In genomic region chr22:36343070-36343719, GRCh38 we compare ENCODE assay signal across 9 cellular contexts. TPM values are rescaled to one million over a fixed set of nuclear protein-coding genes. Genes with fewer than 3 reads are reported as not detected.
DNase-seq lines count a peak whose midpoint lies in the region; ATAC-seq, FAIRE-seq and TF ChIP-seq lines count a peak whose summit lies in the region.
"Had no signal": no experiment of that assay in that cellular context is flagged by ENCODE, and none has a peak within 500 bp of the region (broad histone marks: within the 10 kb centered on the region; RNA-seq: fewer than 3 reads in every experiment).

No MANE protein-coding gene starts in this region.

- peaks cover 95% of the 10 kb centered on the region for H3K36me3 Mint-ChIP-seq in CD4-positive, alpha-beta T cell (ENCODE audit: low read depth)
- H3K36me3 Mint-ChIP-seq in osteocyte (ENCODE audit: unreplicated experiment) = peaks cover 52% of the 10 kb centered on the region

- H3K4me3 ChIP-seq in Peyer's patch (no peak overlapping the region), H1 (ENCODE audit: extremely low read depth in 1 of 4, insufficient read depth in 2 of 4, low read depth in 3 of 4, low read length in 4 of 4) (no peak overlapping the region)

- intact Hi-C loops in CD4-positive, alpha-beta T cell (cut with DNase I, micrococcal nuclease) = no loop called here

- TF ChIP-seq POLR2A in Peyer's patch (IDR thresholded peaks at IDR 0.05) = no peak
- TF ChIP-seq POLR2A in H1 (IDR thresholded peaks at IDR 0.05; ENCODE audit: control extremely low read depth in 1 of 2, low read depth in 2 of 2, low read length in 2 of 2) = no peak

- H3K14ac ChIP-seq in H1 (ENCODE audit: insufficient read length) = no peak overlapping the region

- H3K4me1 ChIP-seq in Peyer's patch (peaks cover 0 to 77% (median 2%) of the 10 kb centered on the region in 4 donors), H1 (replicated peaks in 1 of 4; ENCODE audit: control insufficient read depth in 3 of 4, insufficient read depth in 4 of 4, low read length in 3 of 4) (peaks cover 0 to 3% (median under 1%) of the 10 kb centered on the region in 4 experiments; a peak in 5 of 7 replicates)

- H2AK5ac ChIP-seq in H1 (ENCODE audit: low read depth, low read length) = 0 out of 2 replicates have a peak overlapping the region, but pooled peaks have one; percentile 75

- 80% methylated on average over 4 of the region's 5 CpGs; no CpG with 5 or more reads in 1 of the 2 experiments for WGBS in H1 (ENCODE audit: extremely low coverage in 1 of 2, insufficient coverage in 1 of 2, insufficient read length in 1 of 2, insufficient replicate concordance in 2 of 2, low coverage in 1 of 2, low lambda C conversion rate in 2 of 2, missing lambda C conversion rate in 1 of 2), 2 experiments

- no peak for TF ChIP-seq EP300 in H1 (IDR thresholded peaks at IDR 0.05; ENCODE audit: borderline replicate concordance in 1 of 2, low read depth in 2 of 2, low read length in 2 of 2)

- H3K36me3 ChIP-seq in Peyer's patch = peaks cover 0 to 94% (median 0%) of the 10 kb centered on the region in 3 donors
- H3K36me3 ChIP-seq in H1 (ENCODE audit: control insufficient read depth in 2 of 4, insufficient read depth in 4 of 4, low read length in 3 of 4) = peaks cover 16 to 37% (median 26%) of the 10 kb centered on the region in 4 experiments

- H4K5ac ChIP-seq in H1 (ENCODE audit: insufficient read length, low read depth, low read length) = no peak overlapping the region

- no peak overlapping the region for H2AFZ ChIP-seq in H1 (ENCODE audit: low read length)

- H3K4me1 Mint-ChIP-seq in CD4-positive, alpha-beta T cell (ENCODE audit: low read depth) = peaks cover 85% of the 10 kb centered on the region
- H3K4me1 Mint-ChIP-seq in osteocyte (ENCODE audit: unreplicated experiment) = peaks cover 76% of the 10 kb centered on the region

- no peak for TF ChIP-seq RAD21 in H1 (IDR thresholded peaks at IDR 0.05 in 1 of 2, conservative IDR thresholded peaks at IDR 0.05 in 1 of 2; ENCODE audit: low read depth in 2 of 2, low read length in 2 of 2)

- POLR2A ChIA-PET in CD4-positive, alpha-beta T cell (lab: Charles Lee) = interaction anchor here (1.4 to 49.5 kb wide), 3 partner anchors 11 to 109 kb away, joined by 3 to 1847 read pairs (median 36); partner anchors contain the start of gene MYH9
- POLR2A ChIA-PET in H1 (lab: Charles Lee; ENCODE audit: partially characterized antibody) = interaction anchor here (0.8 to 8.4 kb wide), 6 partner anchors 11 to 46 kb away, joined by 3 to 39 read pairs (median 4); no protein-coding TSS in a partner anchor

- H2BK15ac ChIP-seq in H1 (ENCODE audit: low read length) = no peak overlapping the region

- no peak overlapping the region for H2BK120ac ChIP-seq in H1 (replicated peaks; ENCODE audit: low read depth, low read length)

- peak overlapping the region; percentile 93 for H3K27ac Mint-ChIP-seq in CD4-positive, alpha-beta T cell
- peak overlapping the region; percentile 93 for H3K27ac Mint-ChIP-seq in osteocyte (ENCODE audit: unreplicated experiment)

- no peaks in the 10 kb centered on the region for H3K27me3 Mint-ChIP-seq in CD4-positive, alpha-beta T cell
- no peaks in the 10 kb centered on the region for H3K27me3 Mint-ChIP-seq in osteocyte (ENCODE audit: unreplicated experiment)

- H3K79me2 ChIP-seq in H1 (ENCODE audit: control insufficient read depth in 1 of 2, insufficient read depth in 2 of 2, low read length in 2 of 2) = peaks cover 0 to 71% of the 10 kb centered on the region in 2 experiments; a peak in 2 of 4 replicates

- no peak for FAIRE-seq in H1 (lab: Jason Lieb, UNC)

- no peaks in the 10 kb centered on the region for H3K9me3 Mint-ChIP-seq in CD4-positive, alpha-beta T cell
- H3K9me3 Mint-ChIP-seq in osteocyte (ENCODE audit: unreplicated experiment) = no peaks in the 10 kb centered on the region

- H3K79me1 ChIP-seq in H1 (ENCODE audit: low read depth, low read length) = peaks cover 17% of the 10 kb centered on the region

- no peaks in the 10 kb centered on the region for H3K27me3 ChIP-seq in CD4-positive, alpha-beta T cell (ENCODE audit: control insufficient read depth, insufficient read depth, low read length)
- H3K27me3 ChIP-seq in Peyer's patch = no peaks in the 10 kb centered on the region
- H3K27me3 ChIP-seq in H1 (replicated peaks in 1 of 4; ENCODE audit: control insufficient read depth in 3 of 4, extremely low read depth in 1 of 4, insufficient read depth in 3 of 4, low read length in 3 of 4) = no peaks in the 10 kb centered on the region

- ATAC-seq in CD4-positive, alpha-beta T cell (ENCODE audit: poor library complexity) = no peak
- ATAC-seq in HG03442 (IDR thresholded peaks at IDR 0.05; ENCODE audit: unreplicated experiment) (no peak), HG02852 (IDR thresholded peaks at IDR 0.05; ENCODE audit: unreplicated experiment) (no peak)

- no peak overlapping the region for H2BK20ac ChIP-seq in H1 (ENCODE audit: low read length)

- no peak overlapping the region for H3K18ac ChIP-seq in H1 (ENCODE audit: extremely low read depth, low read length)

- H3K9ac ChIP-seq in H1 (replicated peaks in 1 of 4; ENCODE audit: extremely low read depth in 1 of 4, low read depth in 3 of 4, low read length in 3 of 4) = no peak overlapping the region

- H4K91ac ChIP-seq in H1 (replicated peaks; ENCODE audit: insufficient read length, low read length) = no peak overlapping the region

- no peak overlapping the region for H3K4ac ChIP-seq in H1 (replicated peaks; ENCODE audit: insufficient read length, low read depth, low read length)

- H3K56ac ChIP-seq in H1 (replicated peaks; ENCODE audit: insufficient read length, low read depth, low read length) = no peak overlapping the region

- H3K23ac ChIP-seq in H1 (ENCODE audit: insufficient read length) = no peak overlapping the region

- DNase-seq in CD4-positive, alpha-beta T cell = no peak
- DNase-seq in Peyer's patch (no peak), H1 (ENCODE audit: low read depth in 1 of 2, low spot score in 2 of 2) (no peak), osteocyte (ENCODE audit: extremely low spot score, unreplicated experiment) (no peak), NCI-H187 treated with DMSO at 0.1 percent for 48 hours (lab: John Stamatoyannopoulos, UW) (no peak), mucosa of gallbladder (ENCODE audit: low spot score) (no peak)
- DNase-seq: SHP77 treated with DMSO at 0.1 percent for 48 hours had no signal

- no peaks in the 10 kb centered on the region for H3K9me3 ChIP-seq in CD4-positive, alpha-beta T cell (ENCODE audit: control insufficient read depth, low read length)
- H3K9me3 ChIP-seq in Peyer's patch (no peaks in the 10 kb centered on the region), H1 (ENCODE audit: insufficient read depth in 2 of 2, low read depth in 1 of 2, low read length in 1 of 2) (no peaks in the 10 kb centered on the region)

- no peak for TF ChIP-seq CTCF in CD4-positive, alpha-beta T cell (IDR thresholded peaks at IDR 0.05)
- TF ChIP-seq CTCF in Peyer's patch (IDR thresholded peaks at IDR 0.05) (no peak), H1 (IDR thresholded peaks at IDR 0.05; ENCODE audit: control extremely low read depth in 1 of 3, insufficient read depth in 1 of 3, low read depth in 1 of 3, low read length in 3 of 3) (no peak), osteocyte (IDR thresholded peaks at IDR 0.05) (no peak)

- no peaks in the 10 kb centered on the region for H3K23me2 ChIP-seq in H1 (ENCODE audit: low read depth, low read length)

- H3K27ac ChIP-seq in CD4-positive, alpha-beta T cell (ENCODE audit: low read depth, low read length) = peak overlapping the region; percentile 39
- peak overlapping the region in 3 of 4 donors; percentile 44 to 86 (median 48) for H3K27ac ChIP-seq in Peyer's patch
- H3K27ac ChIP-seq in H1 (ENCODE audit: low read depth, low read length) = no peak overlapping the region

- peak overlapping the region; percentile 51 for H3K4me3 Mint-ChIP-seq in CD4-positive, alpha-beta T cell
- no peak overlapping the region for H3K4me3 Mint-ChIP-seq in osteocyte (ENCODE audit: unreplicated experiment)

- no peak overlapping the region; the same call in 1 of the 2 replicates for H2BK5ac ChIP-seq in H1 (ENCODE audit: low read depth, low read length)

- CTCF ChIA-PET in CD4-positive, alpha-beta T cell (lab: Charles Lee) = interaction anchor here (0.9 to 1.9 kb wide), 5 partner anchors 9 to 143 kb away, joined by 3 to 6 read pairs (median 3); no protein-coding TSS in a partner anchor
- CTCF ChIA-PET in H1 (lab: Charles Lee; ENCODE audit: partially characterized antibody) = interaction anchor here (0.9 to 4.0 kb wide), 4 partner anchors 9 to 128 kb away, joined by 3 to 21 read pairs (median 6); no protein-coding TSS in a partner anchor

- peaks cover 7 to 27% of the 10 kb centered on the region in 2 experiments for H4K20me1 ChIP-seq in H1 (replicated peaks in 1 of 2; ENCODE audit: control insufficient read depth in 1 of 2, insufficient read depth in 2 of 2, low read length in 2 of 2)

- 0 out of 2 replicates have a peak overlapping the region, but pooled peaks have one; percentile 50 for H2BK12ac ChIP-seq in H1 (ENCODE audit: low read depth, low read length)

- H4K8ac ChIP-seq in H1 (ENCODE audit: extremely low read depth, insufficient read depth, low read length) = no peak overlapping the region

- no peak overlapping the region for H3K4me2 ChIP-seq in H1 (ENCODE audit: insufficient read depth in 1 of 2, low read depth in 2 of 2, low read length in 2 of 2)

TF ChIP-seq in H1, 55 proteins besides CTCF, POLR2A, EP300 and RAD21 (continues in another document):
- no peak for TF ChIP-seq MAFK (IDR thresholded peaks at IDR 0.05; ENCODE audit: low read depth, low read length)
- TF ChIP-seq E2F6 (IDR thresholded peaks at IDR 0.05) = no peak
- no peak for TF ChIP-seq RFX5 (IDR thresholded peaks at IDR 0.05; ENCODE audit: borderline replicate concordance, low read depth, low read length)
- 0 out of 2 replicates have a peak, but pooled peaks have one; percentile 30 for TF ChIP-seq TEAD4 (IDR thresholded peaks at IDR 0.05; ENCODE audit: low read depth, low read length)

RNA-seq across cellular contexts. Expression of gene MYH9, which starts 44.6 kb away (rescaled TPM):
- total RNA-seq in CD4-positive, alpha-beta T cell = 100 to 1,000 TPM; 901 to 925 TPM
- total RNA-seq in Peyer's patch (100 to 1,000 TPM; 337 to 553 (median 433) TPM), osteocyte (938 and 1,044 TPM in 2 replicates), mucosa of gallbladder (544 TPM)
- 295 and 322 TPM in 2 replicates for total RNA-seq in H1 (2021; fragmentation: NEBNext Ultra II Directional; extraction: Animal tissue kit (Norgen Biotek cat#: 25700))
- polyA plus RNA-seq in H1 (2011; rRNA removed) = 24.9 and 37.2 TPM in 2 replicates
- 53.6 TPM for polyA plus RNA-seq in H1 (2011; cell fraction: cytosol; rRNA removed)
- 110 TPM for polyA plus RNA-seq in H1 (2011; cell fraction: nucleus; rRNA removed)
- 140 to 212 TPM (median 199 TPM) in 4 replicates for polyA plus RNA-seq in H1 (2012, experiment 1 of 2)
- polyA plus RNA-seq in H1 (2012, experiment 2 of 2) = 59.9 TPM
- polyA plus RNA-seq in H1 (2013, experiment 1 of 2) = 89.1 TPM
- polyA plus RNA-seq in H1 (2013, experiment 2 of 2) = 76.1 TPM
- 273 and 366 TPM in 2 replicates for polyA minus RNA-seq in H1 (2011; rRNA and poly(A)+ RNA removed)
- polyA minus RNA-seq in H1 (2011; cell fraction: cytosol; rRNA and poly(A)+ RNA removed) = 92.9 TPM
- 95.2 TPM for polyA minus RNA-seq in H1 (2011; cell fraction: nucleus; rRNA and poly(A)+ RNA removed)
